8 cellular contexts compared by ENCODE assay signal in the genomic region with DNA sequence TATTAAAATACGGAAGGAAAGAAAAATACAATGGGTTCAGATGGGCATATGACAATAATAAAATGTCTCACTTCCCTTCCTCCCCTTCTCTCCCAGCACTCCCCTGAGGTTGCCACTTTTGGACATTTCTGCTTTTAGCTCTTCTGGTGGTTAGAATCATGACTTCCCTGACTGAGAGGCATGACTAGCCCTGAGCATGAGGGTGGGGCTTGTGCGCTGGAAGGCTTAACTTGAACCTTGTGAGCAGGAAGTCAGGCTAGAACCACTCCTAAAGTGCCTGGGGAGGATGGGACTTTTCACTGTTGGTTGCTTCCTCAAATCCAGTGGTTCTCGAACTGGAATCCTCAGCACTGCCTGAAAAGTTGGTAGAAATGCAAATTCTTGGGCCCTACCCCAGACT. TPM values are rescaled to one million over a fixed set of nuclear protein-coding genes. Genes with fewer than 3 reads are reported as not detected.
A peak's percentile ranks its signal among the peaks of the same experiment; 100 is the strongest.
DNase-seq lines count a peak whose midpoint lies in the region; ATAC-seq and TF ChIP-seq lines count a peak whose summit lies in the region.

No MANE protein-coding gene starts in this region.

- H3K27me3 ChIP-seq in OCI-LY3 (ENCODE audit: low read depth, low read length) (no peaks in the 10 kb centered on the region), upper lobe of right lung (no peaks in the 10 kb centered on the region)

- H3K4me1 ChIP-seq in OCI-LY3 (ENCODE audit: low read length), result peaks cover 74% of the 10 kb centered on the region
- no peaks in the 10 kb centered on the region for H3K4me1 ChIP-seq in upper lobe of right lung

- peak; percentile 57 to 65 for DNase-seq in activated T-cell treated with anti-CD3 and anti-CD28 coated beads, Interleukin-2, amount 50 U/mL, for 48 hours
- DNase-seq in activated T-cell treated with anti-CD3 and anti-CD28 coated beads for 4 hours (no peak), Right ventricle myocardium inferior (ENCODE audit: missing footprints) (peak; percentile 81), upper lobe of right lung (peak; percentile 72), superior temporal gyrus (ENCODE audit: extremely low spot score) (no peak), HCEC 1CT (no peak)

- H3K4me3 ChIP-seq in OCI-LY3 (ENCODE audit: low read length) (peak overlapping the region; percentile 70), upper lobe of right lung (no peak overlapping the region)

- intact Hi-C loops in Right ventricle myocardium inferior (cut with DNase I) (loop anchor here (5.0 kb wide), 1 partner anchor 248 kb away; a partner anchor contains a TSS), upper lobe of right lung (cut with DNase I) (no loop called here)

- H3K36me3 ChIP-seq in OCI-LY3 (replicated peaks; ENCODE audit: low read depth, low read length) (no peaks in the 10 kb centered on the region), upper lobe of right lung (no peaks in the 10 kb centered on the region)

- H3K4me2 ChIP-seq in OCI-LY3 (ENCODE audit: low read length), result peak overlapping the region; percentile 83

- H3K9ac ChIP-seq in OCI-LY3 (ENCODE audit: low read length), result peak overlapping the region; percentile 83

- no peaks in the 10 kb centered on the region for H4K20me1 ChIP-seq in OCI-LY3 (ENCODE audit: insufficient read depth, low read length)

- peak overlapping the region; percentile 96 for H3K27ac ChIP-seq in OCI-LY3 (ENCODE audit: low read length)
- peak overlapping the region; percentile 28 for H3K27ac ChIP-seq in upper lobe of right lung

- H2AFZ ChIP-seq in OCI-LY3 (ENCODE audit: low read depth, low read length), result no peak overlapping the region

- no peaks in the 10 kb centered on the region for H3K79me2 ChIP-seq in OCI-LY3 (ENCODE audit: low read length)

- ATAC-seq in HG02885 (IDR thresholded peaks at IDR 0.05; ENCODE audit: poor library complexity, unreplicated experiment) (peak; percentile 76), Right ventricle myocardium inferior (peak; percentile 91), upper lobe of right lung (peak; percentile 97)

- H3K9me3 ChIP-seq in OCI-LY3 (ENCODE audit: insufficient read depth, low read length) (no peaks in the 10 kb centered on the region), upper lobe of right lung (no peaks in the 10 kb centered on the region)

- no peak for TF ChIP-seq CTCF in OCI-LY3 (IDR thresholded peaks at IDR 0.05; ENCODE audit: low read depth, low read length)
- no peak for TF ChIP-seq CTCF in upper lobe of right lung (IDR thresholded peaks at IDR 0.05)

RNA-seq across cellular contexts. Expression of a gene that starts 19.7 kb away (rescaled TPM):
- total RNA-seq in Right ventricle myocardium inferior (9.4 TPM), upper lobe of right lung (31.8 TPM)

Comparison
In these comparisons a context has a peak if more than half of its experiments do, and no peak if none do; other contexts are left out.
1. DNase-seq: peak in activated T-cell treated with anti-CD3 and anti-CD28 coated beads, Interleukin-2, amount 50 U/mL, for 48 hours (2 of 2), Right ventricle myocardium inferior (single experiment) and upper lobe of right lung (single experiment); none in activated T-cell treated with anti-CD3 and anti-CD28 coated beads for 4 hours (single experiment), superior temporal gyrus (single experiment) and HCEC 1CT (single experiment).
2. Peak in every context shown above with its lines, with median percentiles within 50 percentile points of each other: ATAC-seq.